ENCODE assay signal across 19 cellular contexts in the genomic region with DNA sequence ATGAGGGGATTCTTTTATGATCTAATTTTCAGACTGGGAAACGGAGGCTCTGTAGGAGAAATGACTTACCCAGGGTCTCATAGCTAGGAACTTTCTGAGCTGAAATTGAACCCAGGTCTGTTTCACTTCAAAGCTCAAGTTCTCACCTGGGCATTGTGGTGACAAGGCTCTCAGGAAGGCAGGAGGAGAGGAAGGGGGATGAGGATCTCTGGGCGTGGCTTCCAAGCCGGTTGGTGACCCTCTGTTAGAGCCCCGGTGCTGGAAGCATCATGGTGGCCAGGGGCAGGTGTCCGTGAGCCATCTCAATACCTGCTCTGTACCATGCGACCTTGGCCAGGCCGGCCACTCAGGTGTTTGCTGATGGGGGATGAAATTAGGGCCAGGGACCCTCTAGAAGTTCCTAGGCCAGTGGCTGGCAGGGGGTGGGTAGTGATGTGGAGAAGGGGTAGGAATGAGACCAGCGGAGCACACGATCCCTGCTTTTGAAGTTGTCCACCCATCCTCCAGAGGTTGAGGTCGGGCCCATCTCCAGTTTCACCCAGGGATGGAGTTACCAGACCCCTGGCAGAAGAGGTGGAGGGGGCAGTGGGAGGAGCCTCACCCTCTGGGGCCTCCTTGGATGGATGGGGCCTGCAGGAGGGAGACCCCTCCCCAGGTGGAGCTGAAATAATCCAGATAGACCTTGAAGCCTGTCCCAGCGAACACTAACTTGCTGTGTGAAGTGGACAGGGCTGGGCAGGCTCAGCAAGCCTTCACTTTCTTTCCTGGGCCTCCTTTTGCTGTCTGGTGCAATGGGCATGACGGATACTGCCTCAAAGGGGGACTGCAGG. TPM values are rescaled to one million over a fixed set of nuclear protein-coding genes. Genes with fewer than 3 reads are reported as not detected.
DNase-seq lines count a peak whose midpoint lies in the region; ATAC-seq and TF ChIP-seq lines count a peak whose summit lies in the region.
"Had no signal": no experiment of that assay in that cellular context is flagged by ENCODE, and none has a peak within 500 bp of the region (broad histone marks: within the 10 kb centered on the region; RNA-seq: fewer than 3 reads in every experiment).

No MANE protein-coding gene starts in this region.

- H3K27ac ChIP-seq in dorsolateral prefrontal cortex (peak overlapping the region in 42 of 59 donors; percentile 7 to 99 (median 91)), uterus (peak overlapping the region; percentile 42 to 81)

- H3K4me1 ChIP-seq in uterus: peaks cover 0 to 5% of the 10 kb centered on the region in 2 donors

- H3K9me3 ChIP-seq in uterus: no peaks in the 10 kb centered on the region
- H3K9me3 ChIP-seq: BE2C had no signal

- peaks cover 86% of the 10 kb centered on the region for H3K4me1 Mint-ChIP-seq in nephron progenitor cell

- no peak for ATAC-seq in HG03159 (IDR thresholded peaks at IDR 0.05; ENCODE audit: unreplicated experiment)
- ATAC-seq: GM23338, Panc1 had no signal

- H3K36me3 ChIP-seq in uterus: no peaks in the 10 kb centered on the region
- H3K36me3 ChIP-seq: BE2C had no signal

- H3K27me3 ChIP-seq in dorsolateral prefrontal cortex (no peaks in the 10 kb centered on the region), uterus (no peaks in the 10 kb centered on the region)
- H3K27me3 ChIP-seq: BE2C had no signal

- no peaks in the 10 kb centered on the region for H3K9me3 Mint-ChIP-seq in nephron progenitor cell
- H3K9me3 Mint-ChIP-seq: CD4-positive, alpha-beta memory T cell; GM23338 had no signal

- TF ChIP-seq CTCF in dorsolateral prefrontal cortex (IDR thresholded peaks at IDR 0.05 in 54 of 56, conservative IDR thresholded peaks at IDR 0.05 in 2 of 56; ENCODE audit: low read depth in 1 of 56, partially characterized antibody in 56 of 56) (no peak), nephron progenitor cell (IDR thresholded peaks at IDR 0.05) (no peak), uterus (IDR thresholded peaks at IDR 0.05) (no peak)

- H3K4me3 ChIP-seq in dorsolateral prefrontal cortex (no peak overlapping the region), uterus (no peak overlapping the region)
- H3K4me3 ChIP-seq: GM23338 had no signal

- H3K27me3 Mint-ChIP-seq in nephron progenitor cell (ENCODE audit: low read depth, poor library complexity): no peaks in the 10 kb centered on the region

- peak overlapping the region; percentile 97 for H3K27ac Mint-ChIP-seq in nephron progenitor cell
- H3K27ac Mint-ChIP-seq: GM23338 had no signal

- DNase-seq in SK-N-DZ (ENCODE audit: low spot score) (peak; percentile 79), dorsolateral prefrontal cortex (no peak), nephron progenitor cell (peak; percentile 50), uterus (peak in 1 of 2 donors; percentile 11), GOT3 (lab: John Stamatoyannopoulos, UW) (no peak), NCI-H1417 treated with DMSO at 0.1 percent for 48 hours (lab: John Stamatoyannopoulos, UW) (no peak)
- DNase-seq: CD4-positive, alpha-beta memory T cell; DMS79 treated with DMSO at 0.1 percent for 48 hours; GDM1; NCI-H1417; NCI-H2029; NCI-H510A; Right ventricle myocardium superior had no signal

- intact Hi-C loops in dorsolateral prefrontal cortex (cut with DNase I) (no loop called here), uterus (cut with DNase I; ENCODE audit: low total_unique reads) (no loop called here)

- peaks cover 5% of the 10 kb centered on the region for H3K36me3 Mint-ChIP-seq in nephron progenitor cell (ENCODE audit: low read depth)
- H3K36me3 Mint-ChIP-seq: CD4-positive, alpha-beta memory T cell had no signal

- no peak for TF ChIP-seq POLR2A in uterus (IDR thresholded peaks at IDR 0.05)

- H3K4me3 Mint-ChIP-seq in nephron progenitor cell: peak overlapping the region; percentile 75
- H3K4me3 Mint-ChIP-seq: CD4-positive, alpha-beta memory T cell; GM23338 had no signal

RNA-seq across cellular contexts. Expression of gene CRB2, which starts 5.9 kb away (rescaled TPM):
- polyA plus RNA-seq in SK-N-DZ (2014; cell fraction: cytosol; rRNA removed): 23.4 and 31.3 TPM in 2 replicates
- polyA plus RNA-seq in SK-N-DZ (2014; cell fraction: nucleus; rRNA removed): 34.3 and 41.4 TPM in 2 replicates
- total RNA-seq in dorsolateral prefrontal cortex (100 to 1,000 TPM in 1 of 120 experiments, 10 to 100 TPM in 119; 14.5 to 102 (median 32.1) TPM), uterus (10 to 100 TPM in 1 of 4 donors, 1 to 10 TPM in 3; 2.2 to 19.4 (median 3.1) TPM)
- total RNA-seq: CD4-positive, alpha-beta memory T cell; LHCN-M2; Right ventricle myocardium superior had no signal
- polyA plus RNA-seq: AG04450; CD4-positive, alpha-beta memory T cell had no signal

Comparison
In these comparisons a context has a peak if more than half of its experiments do, and no peak if none do; other contexts are left out.
1. DNase-seq: peak in SK-N-DZ (single experiment) and nephron progenitor cell (single experiment); none in dorsolateral prefrontal cortex (0 of 10), GOT3 (single experiment) and NCI-H1417 treated with DMSO at 0.1 percent for 48 hours (single experiment).